In genomic region chr1:156705918-156706646, GRCh38 we compare ENCODE assay signal across 8 cellular contexts. TPM values are rescaled to one million over a fixed set of nuclear protein-coding genes. Genes with fewer than 3 reads are reported as not detected.
A peak's percentile ranks its signal among the peaks of the same experiment; 100 is the strongest.
DNase-seq lines count a peak whose midpoint lies in the region; ATAC-seq and TF ChIP-seq lines count a peak whose summit lies in the region.

No MANE protein-coding gene starts in this region.

- TF ChIP-seq CTCF in RWPE1 (conservative IDR thresholded peaks at IDR 0.05; ENCODE audit: low read depth) (peak; percentile 87), glutamatergic neuron (IDR thresholded peaks at IDR 0.05; ENCODE audit: partially characterized antibody, unreplicated experiment) (peak; percentile 87)

- CTCF ChIA-PET in RWPE1 (lab: Yijun Ruan, JAX): interaction anchor here (0.6 to 17.0 kb wide), 13 partner anchors 9 to 1203 kb away, joined by 3 to 225 read pairs (median 3); partner anchors contain the start of genes ISG20L2 and METTL25B
- CTCF ChIA-PET in activated naive CD4-positive, alpha-beta T cell treated with anti-CD3 and anti-CD28 coated beads for 36 hours (lab: Charles Lee): interaction anchor here (0.6 to 11.8 kb wide), 25 partner anchors 8 to 164 kb away, joined by 3 to 183 read pairs (median 7); partner anchors contain the start of genes NES and NTRK1

- H3K4me1 Mint-ChIP-seq in activated naive CD4-positive, alpha-beta T cell treated with anti-CD3 and anti-CD28 coated beads for 36 hours (ENCODE audit: low read depth): peaks cover 27% of the 10 kb centered on the region
- H3K4me1 Mint-ChIP-seq in glutamatergic neuron (ENCODE audit: low read depth, unreplicated experiment): peaks cover 20% of the 10 kb centered on the region

- H3K14ac ChIP-seq in trophoblast cell (ENCODE audit: low read length): peak overlapping the region; percentile 64

- peaks cover 21% of the 10 kb centered on the region for H3K79me1 ChIP-seq in trophoblast cell (ENCODE audit: low read length)

- POLR2A ChIA-PET in RWPE1 (lab: Yijun Ruan, JAX; ENCODE audit: low non-redundant PET): interaction anchor here (1.5 kb wide), 1 partner anchor 14 kb away, joined by 5 read pairs; no protein-coding TSS in a partner anchor

- DNase-seq in RWPE1 (ENCODE audit: low spot score) (no peak), glutamatergic neuron (peak; percentile 81), trophoblast cell (peak; percentile 59 to 77), ureter (ENCODE audit: low spot score) (peak; percentile 78)
- DNase-seq in activated naive CD4-positive, alpha-beta T cell treated with anti-CD3 and anti-CD28 coated beads for 36 hours: peak; percentile 77

- no peak for ATAC-seq in HG03108 (IDR thresholded peaks at IDR 0.05; ENCODE audit: unreplicated experiment)

- peak overlapping the region; percentile 46 for H3K27ac Mint-ChIP-seq in activated naive CD4-positive, alpha-beta T cell treated with anti-CD3 and anti-CD28 coated beads for 36 hours
- no peak overlapping the region for H3K27ac Mint-ChIP-seq in glutamatergic neuron (ENCODE audit: unreplicated experiment)

- peaks cover 36% of the 10 kb centered on the region for H3K4me1 ChIP-seq in BLaER1
- H3K4me1 ChIP-seq in HUES48 (ENCODE audit: control insufficient read depth, insufficient read depth, low read length): peaks cover 54% of the 10 kb centered on the region
- peaks cover 65 to 79% of the 10 kb centered on the region in 2 experiments for H3K4me1 ChIP-seq in trophoblast cell (ENCODE audit: control insufficient read depth in 1 of 2, insufficient read depth in 2 of 2, low read length in 2 of 2)

- H3K9me3 Mint-ChIP-seq in activated naive CD4-positive, alpha-beta T cell treated with anti-CD3 and anti-CD28 coated beads for 36 hours: no peaks in the 10 kb centered on the region
- no peaks in the 10 kb centered on the region for H3K9me3 Mint-ChIP-seq in glutamatergic neuron (ENCODE audit: unreplicated experiment)

- H3K4me3 ChIP-seq in BLaER1 (peak overlapping the region; percentile 69), HUES48 (ENCODE audit: low read depth, low read length) (peak overlapping the region; percentile 73), trophoblast cell (ENCODE audit: low read depth, low read length) (peak overlapping the region; percentile 8)

- no peak overlapping the region for H3K23ac ChIP-seq in trophoblast cell (ENCODE audit: low read length)

- H3K4me3 Mint-ChIP-seq in activated naive CD4-positive, alpha-beta T cell treated with anti-CD3 and anti-CD28 coated beads for 36 hours: peak overlapping the region; percentile 76
- H3K4me3 Mint-ChIP-seq in glutamatergic neuron (ENCODE audit: unreplicated experiment): peak overlapping the region; percentile 79

- peak overlapping the region; percentile 77 for H3K9ac ChIP-seq in BLaER1
- peak overlapping the region; percentile 62 for H3K9ac ChIP-seq in HUES48 (ENCODE audit: low read depth, low read length)
- H3K9ac ChIP-seq in trophoblast cell (ENCODE audit: low read length): no peak overlapping the region

- H3K4ac ChIP-seq in trophoblast cell (ENCODE audit: low read depth, low read length): peak overlapping the region; percentile 30

- H2BK120ac ChIP-seq in trophoblast cell (ENCODE audit: insufficient read depth, low read length, poor library complexity): peak overlapping the region; percentile 39

- H4K8ac ChIP-seq in trophoblast cell (ENCODE audit: low read depth, low read length): peak overlapping the region; percentile 69

- peak overlapping the region; percentile 2 for H2AK5ac ChIP-seq in trophoblast cell (ENCODE audit: low read length)

- H4K12ac ChIP-seq in trophoblast cell (ENCODE audit: low read depth, low read length): peak overlapping the region; percentile 56

- intact Hi-C loops in activated naive CD4-positive, alpha-beta T cell treated with anti-CD3 and anti-CD28 coated beads for 36 hours (cut with micrococcal nuclease): loop anchor here (1.0 to 5.0 kb wide), 6 partner anchors 15 to 156 kb away; partner anchors contain the start of gene NTRK1

- peaks cover 38% of the 10 kb centered on the region for H3K27me3 ChIP-seq in BLaER1
- peaks cover 16% of the 10 kb centered on the region for H3K27me3 ChIP-seq in HUES48 (ENCODE audit: control insufficient read depth, insufficient read depth, low read length)
- peaks cover 3% of the 10 kb centered on the region for H3K27me3 ChIP-seq in trophoblast cell (ENCODE audit: insufficient read depth, low read length)

- H3K27ac ChIP-seq in BLaER1 (peak overlapping the region; percentile 81), HUES48 (ENCODE audit: low read depth, low read length) (peak overlapping the region; percentile 97), RWPE1 (peak overlapping the region; percentile 95), trophoblast cell (ENCODE audit: low read depth, low read length) (peak overlapping the region; percentile 18)

- peak overlapping the region; percentile 74 for H2BK12ac ChIP-seq in trophoblast cell (ENCODE audit: low read length)

- H3K9me3 ChIP-seq in BLaER1 (no peaks in the 10 kb centered on the region), HUES48 (ENCODE audit: control insufficient read depth, insufficient read depth, low read length) (no peaks in the 10 kb centered on the region), trophoblast cell (ENCODE audit: insufficient read depth, low read depth, low read length) (no peaks in the 10 kb centered on the region)

- H3K18ac ChIP-seq in trophoblast cell (ENCODE audit: low read length): peak overlapping the region; percentile 45

- no CpG with 5 or more reads among the region's 45 CpGs for WGBS in trophoblast cell (ENCODE audit: extremely low coverage, insufficient coverage, insufficient read length)

- H2AFZ ChIP-seq in trophoblast cell (ENCODE audit: insufficient read depth, low read length, poor library complexity): peak overlapping the region; percentile 26

- H3K79me2 ChIP-seq in trophoblast cell (ENCODE audit: control insufficient read depth, insufficient read depth, low read length, poor library complexity): no peaks in the 10 kb centered on the region

- no peaks in the 10 kb centered on the region for H3K36me3 Mint-ChIP-seq in activated naive CD4-positive, alpha-beta T cell treated with anti-CD3 and anti-CD28 coated beads for 36 hours (ENCODE audit: low read depth)
- no peaks in the 10 kb centered on the region for H3K36me3 Mint-ChIP-seq in glutamatergic neuron (ENCODE audit: unreplicated experiment)

- H4K20me1 ChIP-seq in BLaER1: no peaks in the 10 kb centered on the region; the same call in none of the 2 replicates

- H3K36me3 ChIP-seq in BLaER1 (no peaks in the 10 kb centered on the region), HUES48 (ENCODE audit: control insufficient read depth, insufficient read depth, low read length) (peaks cover 5% of the 10 kb centered on the region), trophoblast cell (ENCODE audit: control insufficient read depth in 1 of 2, insufficient read depth in 2 of 2, low read length in 2 of 2) (peaks cover 0 to under 1% of the 10 kb centered on the region in 2 experiments)

- H2BK5ac ChIP-seq in trophoblast cell (ENCODE audit: low read depth, low read length, poor library complexity): peak overlapping the region; percentile 28

- peaks cover 25% of the 10 kb centered on the region for H3K27me3 Mint-ChIP-seq in activated naive CD4-positive, alpha-beta T cell treated with anti-CD3 and anti-CD28 coated beads for 36 hours (ENCODE audit: low read depth)
- H3K27me3 Mint-ChIP-seq in glutamatergic neuron (ENCODE audit: unreplicated experiment): peaks cover 15% of the 10 kb centered on the region

- H3K4me2 ChIP-seq in BLaER1 (peak overlapping the region; percentile 99), trophoblast cell (ENCODE audit: low read length) (peak overlapping the region; percentile 55)

- peak overlapping the region; percentile 78 for H4K91ac ChIP-seq in trophoblast cell (ENCODE audit: low read depth, low read length)

RNA-seq across cellular contexts. Expression of gene CRABP2, which starts 0.7 kb away (rescaled TPM):
- under 1 TPM; 0.45 to 0.72 TPM for total RNA-seq in activated naive CD4-positive, alpha-beta T cell treated with anti-CD3 and anti-CD28 coated beads for 36 hours
- total RNA-seq in glutamatergic neuron (ENCODE audit: unreplicated experiment) (2.4 TPM), ureter (229 TPM)
- 273 TPM in 2 replicates for polyA plus RNA-seq in trophoblast cell (2013)

RNA-seq across cellular contexts. Expression of gene METTL25B, which starts 22.2 kb away (rescaled TPM):
- total RNA-seq in activated naive CD4-positive, alpha-beta T cell treated with anti-CD3 and anti-CD28 coated beads for 36 hours: 10 to 100 TPM; 35.3 to 35.5 TPM
- total RNA-seq in glutamatergic neuron (ENCODE audit: unreplicated experiment): 27.1 TPM
- 15.9 and 18.0 TPM in 2 replicates for polyA plus RNA-seq in trophoblast cell (2013)
- total RNA-seq in ureter: 49.5 TPM

RNA-seq across cellular contexts. Expression of gene ISG20L2, which starts 22.5 kb away (rescaled TPM):
- total RNA-seq in activated naive CD4-positive, alpha-beta T cell treated with anti-CD3 and anti-CD28 coated beads for 36 hours: 10 to 100 TPM; 24.8 to 28.7 TPM
- total RNA-seq in glutamatergic neuron (ENCODE audit: unreplicated experiment) (32.6 TPM), ureter (42.7 TPM)
- 44.2 and 46.1 TPM in 2 replicates for polyA plus RNA-seq in trophoblast cell (2013)

RNA-seq across cellular contexts. Expression of gene NES, which starts 28.9 kb away (rescaled TPM):
- total RNA-seq in activated naive CD4-positive, alpha-beta T cell treated with anti-CD3 and anti-CD28 coated beads for 36 hours: not detected
- 375 TPM for total RNA-seq in glutamatergic neuron (ENCODE audit: unreplicated experiment)
- polyA plus RNA-seq in trophoblast cell (2013): 71.4 and 71.6 TPM in 2 replicates
- total RNA-seq in ureter: 42.4 TPM

RNA-seq across cellular contexts. Expression of gene MRPL24, which starts 34.8 kb away (rescaled TPM):
- 100 to 1,000 TPM in 1 of 2 experiments, 10 to 100 TPM in 1; 91.1 to 114 TPM for total RNA-seq in activated naive CD4-positive, alpha-beta T cell treated with anti-CD3 and anti-CD28 coated beads for 36 hours
- total RNA-seq in glutamatergic neuron (ENCODE audit: unreplicated experiment) (25.1 TPM), ureter (91.6 TPM)
- 40.5 and 40.7 TPM in 2 replicates for polyA plus RNA-seq in trophoblast cell (2013)

Comparison
In these comparisons a context has a peak if more than half of its experiments do, and no peak if none do; other contexts are left out.
1. H3K27ac ChIP-seq: peak in every context shown above with its lines; median percentile 97 in HUES48; 95 in RWPE1; 81 in BLaER1; 18 in trophoblast cell.
2. H3K4me3 ChIP-seq: peak in every context shown above with its lines; median percentile 73 in HUES48; 69 in BLaER1; 8 in trophoblast cell.
3. RNA of gene CRABP2, which starts 0.7 kb away (total RNA-seq): 229 TPM in ureter (single experiment); 2.4 TPM in glutamatergic neuron (single experiment) and 0.45 to 0.72 TPM in activated naive CD4-positive, alpha-beta T cell treated with anti-CD3 and anti-CD28 coated beads for 36 hours; every median in the first group is over 10 times any median in the second.